ENCODE assay signal across 15 cellular contexts in genomic region chr18:61855992-61856378, GRCh38. TPM values are rescaled to one million over a fixed set of nuclear protein-coding genes. Genes with fewer than 3 reads are reported as not detected.
"Had no signal": no experiment of that assay in that cellular context is flagged by ENCODE, and none has a peak within 500 bp of the region (broad histone marks: within the 10 kb centered on the region; RNA-seq: fewer than 3 reads in every experiment).

No MANE protein-coding gene starts in this region.

- H3K27ac ChIP-seq: RWPE1 had no signal

- H3K27me3 ChIP-seq: MG63 had no signal

- H3K9me3 Mint-ChIP-seq: T-cell; T-helper 1 cell treated with Interleukin-12 subunit alpha and Interleukin-12 subunit beta and Interleukin-4 antibody, amounts not matched to agents 30 μg/mL and 1 μg/mL, for 36 hours had no signal

- H3K9me3 ChIP-seq: MG63 had no signal

- H3K27ac Mint-ChIP-seq: T-cell; T-helper 1 cell treated with Interleukin-12 subunit alpha and Interleukin-12 subunit beta and Interleukin-4 antibody, amounts not matched to agents 30 μg/mL and 1 μg/mL, for 36 hours had no signal

- H3K36me3 ChIP-seq: MG63 had no signal

- H3K36me3 Mint-ChIP-seq: T-cell had no signal

- ATAC-seq: Panc1, PC-3, T-cell had no signal

- H3K4me3 Mint-ChIP-seq: T-cell; T-helper 1 cell treated with Interleukin-12 subunit alpha and Interleukin-12 subunit beta and Interleukin-4 antibody, amounts not matched to agents 30 μg/mL and 1 μg/mL, for 36 hours had no signal

- H3K4me3 ChIP-seq: MG63 had no signal

- H3K4me1 Mint-ChIP-seq: T-cell had no signal

- DNase-seq: Karpas-422; KG1; MG63; NCI-H1694 treated with DMSO at 0.1 percent for 48 hours; NCI-H524; NCI-H526 treated with DMSO at 0.1 percent for 48 hours; NK-92 treated with Interleukin-12 subunit alpha and Interleukin-12 subunit beta, amount 100 ng/mL, for 24 hours; PC-3; SW 1271; T-cell had no signal

RNA-seq across cellular contexts. Expression of gene RNF152, which starts 36.8 kb away (rescaled TPM):
- total RNA-seq: HT-29, OCI-LY7 had no signal
